ENCODE assay signal across 10 cellular contexts in the genomic region with DNA sequence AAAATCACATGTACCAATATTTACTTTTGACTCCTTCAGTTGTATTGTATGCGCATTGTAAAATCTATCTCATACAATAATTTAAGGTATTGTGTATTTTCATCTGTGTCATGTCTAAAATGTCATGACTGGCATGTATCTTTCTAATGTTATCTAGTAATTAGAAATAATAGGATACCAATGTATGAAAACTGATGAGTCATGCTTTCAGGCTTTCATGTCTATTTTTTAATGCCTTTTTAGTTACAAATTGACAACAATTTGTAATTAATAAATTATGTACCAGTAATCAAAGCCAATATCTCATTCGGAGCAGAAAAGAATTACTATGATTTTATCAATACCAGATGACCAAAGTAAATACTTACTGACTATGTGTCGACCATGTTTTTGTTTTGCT.
"Had no signal": no experiment of that assay in that cellular context is flagged by ENCODE, and none has a peak within 500 bp of the region (broad histone marks: within the 10 kb centered on the region; RNA-seq: fewer than 3 reads in every experiment).

No MANE protein-coding gene starts in this region.

- H2AFZ ChIP-seq: GM23248 had no signal

- H3K27ac ChIP-seq: GM23248, KMS-11 had no signal

- H3K4me3 ChIP-seq: GM23248 had no signal

- DNase-seq: GM23248, GOT3, H9, HCEC 1CT, HFFc6, Karpas-422, KBM-7 had no signal

- H3K9ac ChIP-seq: GM23248, KMS-11 had no signal

- H3K4me2 ChIP-seq: KMS-11 had no signal

- FAIRE-seq: H54, HTR-8/SVneo had no signal
